ENCODE assay signal across 8 cellular contexts in the genomic region with DNA sequence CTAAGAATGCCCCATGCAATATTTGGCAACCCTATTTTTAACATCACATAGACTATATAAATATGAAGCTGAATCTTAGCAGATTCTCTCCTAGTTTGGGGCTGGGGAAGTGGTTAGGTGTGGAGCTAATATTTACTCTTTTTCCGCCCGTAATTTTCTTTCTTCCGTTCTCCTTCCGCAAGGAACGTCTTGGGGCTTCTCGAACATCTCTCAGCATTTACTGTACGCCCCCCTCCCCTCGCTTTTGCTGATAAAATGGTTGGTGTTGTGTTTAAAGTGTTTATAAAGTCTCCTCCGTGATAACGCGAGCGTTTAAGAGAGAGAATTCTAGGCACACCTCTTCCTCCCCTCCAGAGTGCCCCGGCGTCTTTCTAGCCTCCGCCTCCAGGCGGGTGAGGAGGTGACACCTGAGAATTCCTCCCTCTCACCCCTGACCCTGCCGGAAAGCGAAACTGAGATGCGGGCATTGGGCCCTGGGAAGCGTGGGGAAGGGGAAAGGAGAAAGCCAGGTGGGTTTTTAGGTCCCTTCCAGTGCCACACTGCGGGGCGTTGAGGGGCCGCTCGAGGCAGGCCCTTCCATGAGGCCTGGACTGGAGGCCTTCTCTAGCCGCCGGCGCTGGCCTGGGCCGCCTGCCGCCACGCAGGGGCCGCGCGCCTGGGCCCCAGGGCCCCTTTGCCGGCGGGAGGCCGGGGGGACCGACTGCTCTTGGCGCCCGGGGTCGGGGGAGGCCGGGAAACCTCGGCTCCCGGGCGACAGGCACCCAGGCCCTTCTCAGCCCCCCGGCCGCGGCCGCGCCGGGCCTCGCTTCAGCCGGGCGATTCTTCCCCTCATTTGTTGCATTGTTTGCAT.
DNase-seq lines count a peak whose midpoint lies in the region; ATAC-seq, FAIRE-seq and TF ChIP-seq lines count a peak whose summit lies in the region.
"Not testable (repeated sequence)": the region's sequence is repeated elsewhere in the genome, so short reads cannot be mapped to it uniquely, and the experiment has no call there.

No MANE protein-coding gene starts in this region.

- H3K27me3 ChIP-seq in CD8-positive, alpha-beta memory T cell (ENCODE audit: insufficient read depth, low read length, poor library complexity, severe bottlenecking): not testable (repeated sequence)

- H3K9me3 ChIP-seq in CD8-positive, alpha-beta memory T cell (ENCODE audit: low read length); kidney (ENCODE audit: control insufficient read depth in 1 of 2, low read length in 2 of 2): not testable (repeated sequence)

- POLR2A ChIA-PET in CD8-positive, alpha-beta memory T cell (lab: Charles Lee): interaction anchor here (0.6 to 0.7 kb wide), 2 partner anchors 71 to 131 kb away, joined by 3 read pairs; no protein-coding TSS in a partner anchor

- H3K27ac Mint-ChIP-seq in CD8-positive, alpha-beta memory T cell: peak overlapping the region; percentile 82 to 98 (median 97)
- H3K27ac Mint-ChIP-seq in brain: peak overlapping the region in 4 of 5 experiments; percentile 15 to 94 (median 73)

- not testable (repeated sequence) for TF ChIP-seq CTCF in brain (conservative IDR thresholded peaks at IDR 0.05); kidney (IDR thresholded peaks at IDR 0.05; ENCODE audit: borderline replicate concordance, extremely low read depth, insufficient read depth)

- not testable (repeated sequence) for H3K36me3 ChIP-seq in CD8-positive, alpha-beta memory T cell (ENCODE audit: insufficient read depth, low read length); kidney (ENCODE audit: control insufficient read depth in 1 of 2, insufficient read depth in 2 of 2, low read length in 2 of 2)

- ATAC-seq in GM19351 (IDR thresholded peaks at IDR 0.05; ENCODE audit: unreplicated experiment) (peak; percentile 84), HG03039 (IDR thresholded peaks at IDR 0.05; ENCODE audit: unreplicated experiment) (peak; percentile 82)

- peak overlapping the region; percentile 83 to 95 (median 93) for H3K4me3 Mint-ChIP-seq in CD8-positive, alpha-beta memory T cell
- peak overlapping the region; percentile 35 to 73 (median 64) for H3K4me3 Mint-ChIP-seq in brain

- H3K4me1 ChIP-seq in CD8-positive, alpha-beta memory T cell (ENCODE audit: insufficient read depth, low read length): peaks cover 42% of the 10 kb centered on the region
- not testable (repeated sequence) for H3K4me1 ChIP-seq in kidney (ENCODE audit: control insufficient read depth in 1 of 2, insufficient read depth in 1 of 2, low read depth in 1 of 2, low read length in 2 of 2)

- H3K9ac ChIP-seq in kidney (ENCODE audit: low read length in 2 of 2): not testable (repeated sequence)

- H3K9me3 Mint-ChIP-seq in CD8-positive, alpha-beta memory T cell; brain: not testable (repeated sequence)

- peak overlapping the region; percentile 52 for H3K27ac ChIP-seq in CD8-positive, alpha-beta memory T cell (ENCODE audit: low read depth, low read length)
- peak overlapping the region in 1 of 2 donors; percentile 32 for H3K27ac ChIP-seq in kidney (ENCODE audit: low read depth in 2 of 2, low read length in 2 of 2)

- H3K27me3 Mint-ChIP-seq in CD8-positive, alpha-beta memory T cell: not testable (repeated sequence)
- H3K27me3 Mint-ChIP-seq in brain: peaks cover 11% of the 10 kb centered on the region

- CTCF ChIA-PET in CD8-positive, alpha-beta memory T cell (lab: Charles Lee): interaction anchor here (1.1 to 2.0 kb wide), 3 partner anchors 21 to 29 kb away, joined by 3 to 7 read pairs (median 5); no protein-coding TSS in a partner anchor

- H3K4me3 ChIP-seq in CD8-positive, alpha-beta memory T cell (ENCODE audit: low read length): peak overlapping the region; percentile 78
- peak overlapping the region; percentile 45 to 64 for H3K4me3 ChIP-seq in kidney (ENCODE audit: low read length in 2 of 2)

- peaks cover 55 to 68% (median 59%) of the 10 kb centered on the region in 3 donors for H3K4me1 Mint-ChIP-seq in CD8-positive, alpha-beta memory T cell
- H3K4me1 Mint-ChIP-seq in brain: peaks cover 55% of the 10 kb centered on the region

- not testable (repeated sequence) for FAIRE-seq in kidney (lab: Jason Lieb, UNC)

- intact Hi-C loops in kidney (cut with DNase I): not testable (repeated sequence)

- not testable (repeated sequence) for H3K36me3 Mint-ChIP-seq in CD8-positive, alpha-beta memory T cell; brain

- DNase-seq in CD8-positive, alpha-beta memory T cell: peak; percentile 58 to 89 (median 81)
- DNase-seq in NCI-H2107 (lab: John Stamatoyannopoulos, UW): peak; percentile 76
- DNase-seq in activated CD4-positive, alpha-beta T cell treated with anti-CD3 and anti-CD28 coated beads for 1 hour: peak; percentile 54
- DNase-seq in kidney: not testable (repeated sequence)
- peak; percentile 52 to 55 for DNase-seq in stimulated activated CD4-positive, alpha-beta T cell treated with anti-CD3 and anti-CD28 coated beads, Interleukin-15, amount 100 ng/mL, for 48 hours (ENCODE audit: low read depth in 2 of 2)
